Comparison of ENCODE assay signal across 20 cellular contexts in the genomic region with DNA sequence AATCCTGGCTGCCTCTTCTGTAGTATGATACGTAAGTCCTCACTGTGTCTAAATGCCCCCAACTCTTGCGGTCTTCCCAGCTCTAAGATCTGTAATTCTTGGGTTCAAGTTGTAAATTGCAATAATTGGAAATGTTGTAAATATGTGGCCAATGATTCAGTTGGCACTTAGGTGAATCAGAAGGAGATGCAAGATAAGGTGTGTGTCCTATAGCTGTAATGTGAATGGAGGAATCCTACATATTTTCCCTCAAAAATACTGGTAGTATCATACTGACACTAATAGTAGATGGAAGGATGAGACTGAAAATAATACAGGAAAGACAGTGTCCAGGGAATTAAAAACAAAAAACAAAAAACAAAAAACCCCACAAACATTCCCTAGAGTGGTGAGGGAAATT. TPM values are rescaled to one million over a fixed set of nuclear protein-coding genes. Genes with fewer than 3 reads are reported as not detected.
DNase-seq lines count a peak whose midpoint lies in the region; ATAC-seq and TF ChIP-seq lines count a peak whose summit lies in the region.
"Had no signal": no experiment of that assay in that cellular context is flagged by ENCODE, and none has a peak within 500 bp of the region (broad histone marks: within the 10 kb centered on the region; RNA-seq: fewer than 3 reads in every experiment).

No MANE protein-coding gene starts in this region.

- no peak overlapping the region for H3K4me2 ChIP-seq in GM23338
- no peak overlapping the region for H3K4me2 ChIP-seq in Karpas-422 (ENCODE audit: low read depth, low read length, poor library complexity, severe bottlenecking)

- H3K9me3 Mint-ChIP-seq in GM23338, result no peaks in the 10 kb centered on the region
- H3K9me3 Mint-ChIP-seq in WTC11, result no peaks in the 10 kb centered on the region
- no peaks in the 10 kb centered on the region for H3K9me3 Mint-ChIP-seq in neural crest cell
- H3K9me3 Mint-ChIP-seq: CD4-positive, alpha-beta T cell; HFFc6 had no signal

- H3K27me3 Mint-ChIP-seq in GM23338 (ENCODE audit: insufficient read depth, low read depth, poor library complexity) (peaks cover 4% of the 10 kb centered on the region), WTC11 (ENCODE audit: low read depth) (no peaks in the 10 kb centered on the region), neural crest cell (ENCODE audit: low read depth) (no peaks in the 10 kb centered on the region)

- H3K4me3 ChIP-seq in GM23338 (no peak overlapping the region), Karpas-422 (ENCODE audit: low read length) (no peak overlapping the region)

- 0 out of 2 replicates have a peak overlapping the region, but pooled peaks have one; percentile 19 for H3K27ac Mint-ChIP-seq in GM23338
- H3K27ac Mint-ChIP-seq in WTC11, result peak overlapping the region; percentile 25; the same call in 1 of the 2 replicates
- peak overlapping the region; percentile 17 for H3K27ac Mint-ChIP-seq in neural crest cell (ENCODE audit: unreplicated experiment)
- H3K27ac Mint-ChIP-seq: CD4-positive, alpha-beta T cell; HFFc6 had no signal

- no peak overlapping the region for H3K9ac ChIP-seq in Karpas-422 (ENCODE audit: low read length)

- H3K36me3 ChIP-seq in GM23338 (ENCODE audit: insufficient read depth) (no peaks in the 10 kb centered on the region), Karpas-422 (ENCODE audit: insufficient read depth, low read length) (no peaks in the 10 kb centered on the region)

- H3F3A ChIP-seq in GM23338 (replicated peaks; ENCODE audit: low read depth), result no peaks in the 10 kb centered on the region

- H3K27me3 ChIP-seq in GM23338 (ENCODE audit: insufficient read depth) (no peaks in the 10 kb centered on the region), Karpas-422 (ENCODE audit: low read length) (no peaks in the 10 kb centered on the region)
- H3K27me3 ChIP-seq: BE2C had no signal

- H3K4me1 Mint-ChIP-seq in GM23338, result peaks cover 20% of the 10 kb centered on the region
- peaks cover 28% of the 10 kb centered on the region for H3K4me1 Mint-ChIP-seq in WTC11
- H3K4me1 Mint-ChIP-seq in neural crest cell, result peaks cover 58% of the 10 kb centered on the region

- no peak for DNase-seq in GM23338 (ENCODE audit: low spot score)
- DNase-seq in Karpas-422, result peak; percentile 19
- DNase-seq in WTC11 (ENCODE audit: low spot score), result no peak
- DNase-seq in neural crest cell (ENCODE audit: low read depth, low spot score), result no peak
- DNase-seq in dermis blood vessel endothelial cell, result no peak
- DNase-seq in cerebellar cortex (ENCODE audit: low spot score), result no peak
- DNase-seq: ACHN; BE2C; C1 segment of cervical spinal cord; CD4-positive, alpha-beta T cell; DMS153; DMS79; GDM1; GOT3; H7; HFFc6; IMR-90 had no signal

- POLR2A ChIA-PET in WTC11 (lab: Charles Lee), result no interaction called here

- H3K9me3 ChIP-seq in Karpas-422 (ENCODE audit: low read length), result no peaks in the 10 kb centered on the region
- H3K9me3 ChIP-seq: BE2C had no signal

- H3K9me2 ChIP-seq in GM23338 (ENCODE audit: insufficient read depth) (no peaks in the 10 kb centered on the region), Karpas-422 (replicated peaks; ENCODE audit: insufficient read depth, low read length) (no peaks in the 10 kb centered on the region)

- H3K79me2 ChIP-seq in GM23338 (replicated peaks; ENCODE audit: insufficient read depth) (no peaks in the 10 kb centered on the region), Karpas-422 (ENCODE audit: low read length) (no peaks in the 10 kb centered on the region)

- H3K36me3 Mint-ChIP-seq in GM23338 (ENCODE audit: low read depth) (no peaks in the 10 kb centered on the region), WTC11 (no peaks in the 10 kb centered on the region), neural crest cell (ENCODE audit: low read depth) (peaks cover 2% of the 10 kb centered on the region)

- no peak for TF ChIP-seq CTCF in GM23338 (conservative IDR thresholded peaks at IDR 0.05; ENCODE audit: low read depth in 2 of 2)
- no peak for TF ChIP-seq CTCF in WTC11 (IDR thresholded peaks at IDR 0.05)
- no peak for TF ChIP-seq CTCF in neural crest cell (conservative IDR thresholded peaks at IDR 0.05)

- H2AFZ ChIP-seq in GM23338 (no peak overlapping the region), Karpas-422 (ENCODE audit: low read length) (no peak overlapping the region)

- H4K20me1 ChIP-seq in GM23338 (replicated peaks; ENCODE audit: insufficient read depth) (peaks cover 7% of the 10 kb centered on the region; the same call in 1 of the 2 replicates), Karpas-422 (ENCODE audit: insufficient read depth, low read depth, low read length) (no peaks in the 10 kb centered on the region)

- CTCF ChIA-PET in WTC11 (lab: Charles Lee), result interaction anchor here (0.9 kb wide), 1 partner anchor 102 kb away, joined by 4 read pairs; no protein-coding TSS in a partner anchor

- no peak for ATAC-seq in GM23338
- ATAC-seq in WTC11, result no peak
- no peak for ATAC-seq in HG02798 (IDR thresholded peaks at IDR 0.05; ENCODE audit: poor library complexity, unreplicated experiment)
- no peak for ATAC-seq in GM18909 (IDR thresholded peaks at IDR 0.05; ENCODE audit: poor library complexity, unreplicated experiment)
- ATAC-seq: HCT116 had no signal

- H3K27ac ChIP-seq in GM23338 (ENCODE audit: low read depth) (no peak overlapping the region), Karpas-422 (ENCODE audit: low read length) (no peak overlapping the region)

- H3K4me1 ChIP-seq in GM23338 (ENCODE audit: insufficient read depth), result peaks cover 9% of the 10 kb centered on the region
- no peaks in the 10 kb centered on the region for H3K4me1 ChIP-seq in Karpas-422 (ENCODE audit: low read length)

- H3K4me3 Mint-ChIP-seq in GM23338, result no peak overlapping the region
- H3K4me3 Mint-ChIP-seq in WTC11, result no peak overlapping the region
- H3K4me3 Mint-ChIP-seq in neural crest cell, result no peak overlapping the region
- H3K4me3 Mint-ChIP-seq: CD4-positive, alpha-beta T cell; HFFc6 had no signal

TF ChIP-seq in GM23338, 12 proteins besides CTCF, POLR2A, EP300 and RAD21:
- TF ChIP-seq ZNF331 (CRISPR knock-in tag; IDR thresholded peaks at IDR 0.05; ENCODE audit: low read depth), result no peak
- TF ChIP-seq, protein P1, sequence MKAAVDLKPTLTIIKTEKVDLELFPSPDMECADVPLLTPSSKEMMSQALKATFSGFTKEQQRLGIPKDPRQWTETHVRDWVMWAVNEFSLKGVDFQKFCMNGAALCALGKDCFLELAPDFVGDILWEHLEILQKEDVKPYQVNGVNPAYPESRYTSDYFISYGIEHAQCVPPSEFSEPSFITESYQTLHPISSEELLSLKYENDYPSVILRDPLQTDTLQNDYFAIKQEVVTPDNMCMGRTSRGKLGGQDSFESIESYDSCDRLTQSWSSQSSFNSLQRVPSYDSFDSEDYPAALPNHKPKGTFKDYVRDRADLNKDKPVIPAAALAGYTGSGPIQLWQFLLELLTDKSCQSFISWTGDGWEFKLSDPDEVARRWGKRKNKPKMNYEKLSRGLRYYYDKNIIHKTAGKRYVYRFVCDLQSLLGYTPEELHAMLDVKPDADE (IDR thresholded peaks at IDR 0.05), result no peak
TF ChIP-seq in GM23338: peak in this region for 0.

TF ChIP-seq in WTC11, 78 proteins besides CTCF, POLR2A, EP300 and RAD21 (continues in another document):
- no peak for TF ChIP-seq OVOL2 (CRISPR knock-in tag; IDR thresholded peaks at IDR 0.05; ENCODE audit: borderline replicate concordance)
- TF ChIP-seq SMAD3 (CRISPR knock-in tag; IDR thresholded peaks at IDR 0.05; ENCODE audit: borderline replicate concordance), result no peak
- no peak for TF ChIP-seq CREM (CRISPR knock-in tag; IDR thresholded peaks at IDR 0.05)
- TF ChIP-seq, protein P2, sequence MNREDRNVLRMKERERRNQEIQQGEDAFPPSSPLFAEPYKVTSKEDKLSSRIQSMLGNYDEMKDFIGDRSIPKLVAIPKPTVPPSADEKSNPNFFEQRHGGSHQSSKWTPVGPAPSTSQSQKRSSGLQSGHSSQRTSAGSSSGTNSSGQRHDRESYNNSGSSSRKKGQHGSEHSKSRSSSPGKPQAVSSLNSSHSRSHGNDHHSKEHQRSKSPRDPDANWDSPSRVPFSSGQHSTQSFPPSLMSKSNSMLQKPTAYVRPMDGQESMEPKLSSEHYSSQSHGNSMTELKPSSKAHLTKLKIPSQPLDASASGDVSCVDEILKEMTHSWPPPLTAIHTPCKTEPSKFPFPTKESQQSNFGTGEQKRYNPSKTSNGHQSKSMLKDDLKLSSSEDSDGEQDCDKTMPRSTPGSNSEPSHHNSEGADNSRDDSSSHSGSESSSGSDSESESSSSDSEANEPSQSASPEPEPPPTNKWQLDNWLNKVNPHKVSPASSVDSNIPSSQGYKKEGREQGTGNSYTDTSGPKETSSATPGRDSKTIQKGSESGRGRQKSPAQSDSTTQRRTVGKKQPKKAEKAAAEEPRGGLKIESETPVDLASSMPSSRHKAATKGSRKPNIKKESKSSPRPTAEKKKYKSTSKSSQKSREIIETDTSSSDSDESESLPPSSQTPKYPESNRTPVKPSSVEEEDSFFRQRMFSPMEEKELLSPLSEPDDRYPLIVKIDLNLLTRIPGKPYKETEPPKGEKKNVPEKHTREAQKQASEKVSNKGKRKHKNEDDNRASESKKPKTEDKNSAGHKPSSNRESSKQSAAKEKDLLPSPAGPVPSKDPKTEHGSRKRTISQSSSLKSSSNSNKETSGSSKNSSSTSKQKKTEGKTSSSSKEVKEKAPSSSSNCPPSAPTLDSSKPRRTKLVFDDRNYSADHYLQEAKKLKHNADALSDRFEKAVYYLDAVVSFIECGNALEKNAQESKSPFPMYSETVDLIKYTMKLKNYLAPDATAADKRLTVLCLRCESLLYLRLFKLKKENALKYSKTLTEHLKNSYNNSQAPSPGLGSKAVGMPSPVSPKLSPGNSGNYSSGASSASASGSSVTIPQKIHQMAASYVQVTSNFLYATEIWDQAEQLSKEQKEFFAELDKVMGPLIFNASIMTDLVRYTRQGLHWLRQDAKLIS (CRISPR knock-in tag; IDR thresholded peaks at IDR 0.05; ENCODE audit: borderline replicate concordance), result no peak
- TF ChIP-seq NR1H2 (CRISPR knock-in tag; IDR thresholded peaks at IDR 0.05), result no peak
- no peak for TF ChIP-seq KAT7 (CRISPR knock-in tag; IDR thresholded peaks at IDR 0.05; ENCODE audit: borderline replicate concordance)
- TF ChIP-seq, protein P3, sequence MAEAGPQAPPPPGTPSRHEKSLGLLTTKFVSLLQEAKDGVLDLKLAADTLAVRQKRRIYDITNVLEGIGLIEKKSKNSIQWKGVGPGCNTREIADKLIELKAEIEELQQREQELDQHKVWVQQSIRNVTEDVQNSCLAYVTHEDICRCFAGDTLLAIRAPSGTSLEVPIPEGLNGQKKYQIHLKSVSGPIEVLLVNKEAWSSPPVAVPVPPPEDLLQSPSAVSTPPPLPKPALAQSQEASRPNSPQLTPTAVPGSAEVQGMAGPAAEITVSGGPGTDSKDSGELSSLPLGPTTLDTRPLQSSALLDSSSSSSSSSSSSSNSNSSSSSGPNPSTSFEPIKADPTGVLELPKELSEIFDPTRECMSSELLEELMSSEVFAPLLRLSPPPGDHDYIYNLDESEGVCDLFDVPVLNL (CRISPR knock-in tag; IDR thresholded peaks at IDR 0.05; ENCODE audit: borderline replicate concordance, low read depth), result no peak

RNA-seq across cellular contexts. Expression of a gene that starts 3.5 kb away (rescaled TPM):
- 3.7 and 4.7 TPM in 2 replicates for total RNA-seq in GM23338 (2014; rRNA removed; shearing (Covaris generic))
- 6.4 and 8.1 TPM in 2 replicates for polyA plus RNA-seq in GM23338 (2016; fragmentation: Nextera tagmentation; extraction: Ambion mirVana)
- not detected in 2 replicates for total RNA-seq in Karpas-422 (2014; rRNA removed; shearing (Covaris generic); ENCODE audit: low replicate concordance)
- total RNA-seq in WTC11 (2021) (8.1 to 8.7 TPM (median 8.3 TPM) in 3 replicates), neural crest cell (16.0 and 17.9 TPM in 2 replicates), dermis blood vessel endothelial cell (18.6 and 30.1 TPM in 2 replicates)
- total RNA-seq: HFFc6 had no signal
